Comparison of ENCODE assay signal across 10 cellular contexts in the genomic region with DNA sequence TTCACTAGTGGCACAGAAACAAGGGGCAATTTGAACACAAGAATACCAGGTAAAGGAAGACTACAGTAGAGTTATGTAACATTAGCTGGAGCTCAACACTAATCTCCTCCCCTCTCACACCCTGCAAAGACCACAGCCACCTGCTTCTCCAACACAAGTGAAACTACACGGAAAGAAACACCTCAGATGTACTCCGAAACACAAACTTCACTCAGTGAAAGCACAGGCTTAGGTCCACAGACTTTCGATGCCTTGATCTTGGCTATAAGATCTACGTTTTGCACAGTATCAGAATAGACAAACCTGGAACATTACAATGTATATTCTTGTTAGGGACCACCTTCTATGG. TPM values are rescaled to one million over a fixed set of nuclear protein-coding genes. Genes with fewer than 3 reads are reported as not detected.
DNase-seq lines count a peak whose midpoint lies in the region; ATAC-seq and TF ChIP-seq lines count a peak whose summit lies in the region.
"Had no signal": no experiment of that assay in that cellular context is flagged by ENCODE, and none has a peak within 500 bp of the region (broad histone marks: within the 10 kb centered on the region; RNA-seq: fewer than 3 reads in every experiment).

No MANE protein-coding gene starts in this region.

- intact Hi-C loops in thyroid gland (cut with DNase I): no loop called here

- no peaks in the 10 kb centered on the region for H3K36me3 ChIP-seq in thyroid gland

- 85 to 91% methylated on average over 4 of the region's 4 CpGs for WGBS in thyroid gland, 2 donors

- TF ChIP-seq POLR2A in thyroid gland (IDR thresholded peaks at IDR 0.05): no peak

- ATAC-seq in stimulated activated naive CD8-positive, alpha-beta T cell treated with anti-CD3 and anti-CD28 coated beads, Interleukin-15, amount 100 ng/mL, for 72 hours: peak; percentile 72
- no peak for ATAC-seq in stimulated activated naive CD8-positive, alpha-beta T cell treated with anti-CD3 and anti-CD28 coated beads, Interleukin-15, Interleukin-2, amounts not matched to agents 100 U/mL and 50 U/mL, for 24 hours
- peak; percentile 40 for ATAC-seq in GM21576 (IDR thresholded peaks at IDR 0.05; ENCODE audit: unreplicated experiment)
- peak; percentile 33 for ATAC-seq in HG03469 (IDR thresholded peaks at IDR 0.05; ENCODE audit: unreplicated experiment)

- DNase-seq in stimulated activated naive CD8-positive, alpha-beta T cell treated with anti-CD3 and anti-CD28 coated beads, Interleukin-15, amount 100 ng/mL, for 72 hours: no peak
- DNase-seq in stimulated activated naive CD8-positive, alpha-beta T cell treated with anti-CD3 and anti-CD28 coated beads, Interleukin-15, Interleukin-2, amounts not matched to agents 100 U/mL and 50 U/mL, for 24 hours: no peak
- DNase-seq in substantia nigra (lab: John Stamatoyannopoulos, UW) (no peak), NAMALWA (ENCODE audit: low spot score) (no peak), thyroid gland (no peak), COLO829 (ENCODE audit: low spot score) (no peak)
- DNase-seq: activated naive CD4-positive, alpha-beta T cell treated with anti-CD3 and anti-CD28 coated beads for 36 hours; Calu3 had no signal

- H3K27me3 Mint-ChIP-seq in stimulated activated naive CD8-positive, alpha-beta T cell treated with anti-CD3 and anti-CD28 coated beads, Interleukin-15, amount 100 ng/mL, for 72 hours: no peaks in the 10 kb centered on the region

- no peak overlapping the region for H3K4me3 ChIP-seq in thyroid gland (replicated peaks in 1 of 3)

- H3K27ac Mint-ChIP-seq in stimulated activated naive CD8-positive, alpha-beta T cell treated with anti-CD3 and anti-CD28 coated beads, Interleukin-15, amount 100 ng/mL, for 72 hours: no peak overlapping the region
- H3K27ac Mint-ChIP-seq: activated naive CD4-positive, alpha-beta T cell treated with anti-CD3 and anti-CD28 coated beads for 36 hours had no signal

- peak overlapping the region in 1 of 2 donors; percentile 36 for H3K4me3 Mint-ChIP-seq in stimulated activated naive CD8-positive, alpha-beta T cell treated with anti-CD3 and anti-CD28 coated beads, Interleukin-15, amount 100 ng/mL, for 72 hours
- H3K4me3 Mint-ChIP-seq: activated naive CD4-positive, alpha-beta T cell treated with anti-CD3 and anti-CD28 coated beads for 36 hours had no signal

- H3K27ac ChIP-seq in substantia nigra (ENCODE audit: low read depth, low read length, poor library complexity, severe bottlenecking) (peak overlapping the region; percentile 6), thyroid gland (no peak overlapping the region)

- no peak for TF ChIP-seq CTCF in thyroid gland (IDR thresholded peaks at IDR 0.05)

- no peaks in the 10 kb centered on the region for H3K9me3 Mint-ChIP-seq in stimulated activated naive CD8-positive, alpha-beta T cell treated with anti-CD3 and anti-CD28 coated beads, Interleukin-15, amount 100 ng/mL, for 72 hours
- H3K9me3 Mint-ChIP-seq: activated naive CD4-positive, alpha-beta T cell treated with anti-CD3 and anti-CD28 coated beads for 36 hours had no signal

- H3K9me3 ChIP-seq in thyroid gland: no peaks in the 10 kb centered on the region

- no peaks in the 10 kb centered on the region for H3K27me3 ChIP-seq in thyroid gland

- peaks cover 28 to 87% of the 10 kb centered on the region in 2 donors for H3K4me1 ChIP-seq in thyroid gland

- H3K4me1 Mint-ChIP-seq in stimulated activated naive CD8-positive, alpha-beta T cell treated with anti-CD3 and anti-CD28 coated beads, Interleukin-15, amount 100 ng/mL, for 72 hours: peaks cover 52% of the 10 kb centered on the region

RNA-seq across cellular contexts. Expression of a gene that starts 7.6 kb away (rescaled TPM):
- 100 to 1,000 TPM in 2 of 4 donors, 10 to 100 TPM in 2; 78.2 to 163 (median 112) TPM for total RNA-seq in thyroid gland
